17 cellular contexts compared by ENCODE assay signal in genomic region chr3:141115752-141116541, GRCh38.
A peak's percentile ranks its signal among the peaks of the same experiment; 100 is the strongest.
DNase-seq lines count a peak whose midpoint lies in the region; ATAC-seq, FAIRE-seq and TF ChIP-seq lines count a peak whose summit lies in the region.
"Had no signal": no experiment of that assay in that cellular context is flagged by ENCODE, and none has a peak within 500 bp of the region (broad histone marks: within the 10 kb centered on the region; RNA-seq: fewer than 3 reads in every experiment).

No MANE protein-coding gene starts in this region.

- H3K4me1 ChIP-seq in right lobe of liver, result no peaks in the 10 kb centered on the region
- no peaks in the 10 kb centered on the region for H3K4me1 ChIP-seq in HepG2 (ENCODE audit: insufficient read depth, low read length)
- no peaks in the 10 kb centered on the region for H3K4me1 ChIP-seq in sigmoid colon
- H3K4me1 ChIP-seq in aorta (ENCODE audit: control insufficient read depth in 1 of 2, insufficient read depth in 2 of 2, low read length in 2 of 2), result no peaks in the 10 kb centered on the region

- H3K9me3 ChIP-seq in right lobe of liver, result no peaks in the 10 kb centered on the region
- H3K9me3 ChIP-seq in HepG2 (ENCODE audit: low read length), result no peaks in the 10 kb centered on the region
- H3K9me3 ChIP-seq in sigmoid colon, result peaks cover 0 to 2% (median 0%) of the 10 kb centered on the region in 4 donors
- no peaks in the 10 kb centered on the region for H3K9me3 ChIP-seq in aorta (ENCODE audit: control insufficient read depth, low read length)

- TF ChIP-seq CTCF in right lobe of liver (IDR thresholded peaks at IDR 0.05), result no peak
- TF ChIP-seq CTCF in HepG2 (CRISPR knock-in tag; IDR thresholded peaks at IDR 0.05), result no peak
- no peak for TF ChIP-seq CTCF in sigmoid colon (IDR thresholded peaks at IDR 0.05)

- H3K9ac ChIP-seq in HepG2 (ENCODE audit: insufficient read depth, low read depth, low read length), result no peak overlapping the region

- TF ChIP-seq POLR2A in right lobe of liver (IDR thresholded peaks at IDR 0.05) (no peak), HepG2 (IDR thresholded peaks at IDR 0.05; ENCODE audit: insufficient read depth in 1 of 2, low read depth in 2 of 2, low read length in 2 of 2) (no peak), sigmoid colon (IDR thresholded peaks at IDR 0.05) (no peak)

- no peak overlapping the region for H2AFZ ChIP-seq in HepG2 (ENCODE audit: low read length)

- no peaks in the 10 kb centered on the region for H4K20me1 ChIP-seq in HepG2 (ENCODE audit: insufficient read depth, low read length)

- H3K4me2 ChIP-seq in HepG2 (ENCODE audit: low read depth, low read length), result no peak overlapping the region

- peak in 3 of 4 donors; percentile 22 to 52 (median 30) for ATAC-seq in right lobe of liver
- no peak for ATAC-seq in HepG2
- peak; percentile 92 for ATAC-seq in aorta (ENCODE audit: low FRiP score)
- no peak for ATAC-seq in left lobe of liver
- ATAC-seq: stimulated activated naive CD8-positive, alpha-beta T cell treated with anti-CD3 and anti-CD28 coated beads, Interleukin-15, amount 100 ng/mL, for 72 hours had no signal

- no peak for TF ChIP-seq RAD21 in HepG2 (CRISPR knock-in tag; IDR thresholded peaks at IDR 0.05)

- POLR2A ChIA-PET in HepG2 (lab: Yijun Ruan, JAX), result no interaction called here

- TF ChIP-seq EP300 in HepG2 (IDR thresholded peaks at IDR 0.05; ENCODE audit: low read depth in 2 of 2, low read length in 2 of 2) (no peak), HepG2 (CRISPR knock-in tag; IDR thresholded peaks at IDR 0.05; ENCODE audit: borderline replicate concordance) (no peak), sigmoid colon (IDR thresholded peaks at IDR 0.05) (no peak)

- H3K27ac ChIP-seq in right lobe of liver, result peak overlapping the region in 1 of 3 donors; percentile 6
- H3K27ac ChIP-seq in HepG2 (ENCODE audit: extremely low read length, insufficient read depth, low read length), result no peak overlapping the region
- peak overlapping the region; percentile 46 to 59 (median 52) for H3K27ac ChIP-seq in sigmoid colon
- no peak overlapping the region for H3K27ac ChIP-seq in aorta (ENCODE audit: low read depth in 1 of 2, low read length in 2 of 2)
- H3K27ac ChIP-seq: brain microvascular endothelial cell had no signal

- H3K4me3 ChIP-seq in right lobe of liver (no peak overlapping the region), HepG2 (replicated peaks in 1 of 3; ENCODE audit: insufficient read depth in 1 of 3, low read depth in 2 of 3, low read length in 3 of 3) (no peak overlapping the region), sigmoid colon (no peak overlapping the region), aorta (ENCODE audit: low read length in 2 of 2) (no peak overlapping the region)

- no peaks in the 10 kb centered on the region for H3K36me3 ChIP-seq in right lobe of liver
- H3K36me3 ChIP-seq in HepG2 (replicated peaks in 1 of 2; ENCODE audit: control insufficient read depth in 1 of 2, insufficient read depth in 2 of 2, low read length in 2 of 2), result no peaks in the 10 kb centered on the region
- H3K36me3 ChIP-seq in sigmoid colon, result no peaks in the 10 kb centered on the region
- no peaks in the 10 kb centered on the region for H3K36me3 ChIP-seq in aorta (ENCODE audit: control insufficient read depth in 1 of 2, insufficient read depth in 2 of 2, low read length in 1 of 2)
- H3K36me3 ChIP-seq: brain microvascular endothelial cell had no signal

- no TSS peak for BruUV-seq in HepG2 (replicated peaks; lab: Mats Ljungman, UMichigan)

- WGBS in right lobe of liver (ENCODE audit: insufficient coverage, low coverage, low lambda C conversion rate, missing lambda C conversion rate), result 21% methylated on average over 2 of the region's 3 CpGs
- WGBS in HepG2 (ENCODE audit: low lambda C conversion rate), result 17% methylated on average over 3 of the region's 3 CpGs
- 38 to 54% methylated on average over 3 of the region's 3 CpGs for WGBS in sigmoid colon, 2 donors
- 10 to 17% methylated on average over 3 of the region's 3 CpGs for WGBS in aorta, 2 donors

- H3K79me2 ChIP-seq in HepG2 (ENCODE audit: insufficient read depth, low read length), result no peaks in the 10 kb centered on the region

- CTCF ChIA-PET in HepG2 (lab: Yijun Ruan, JAX; ENCODE audit: low intra/inter-chr PET ratio, low total read pairs), result no interaction called here

- H3K27me3 ChIP-seq in right lobe of liver (no peaks in the 10 kb centered on the region), HepG2 (ENCODE audit: control insufficient read depth in 1 of 2, insufficient read depth in 2 of 2, low read length in 2 of 2) (no peaks in the 10 kb centered on the region; a peak in 1 of 5 replicates), sigmoid colon (no peaks in the 10 kb centered on the region), aorta (ENCODE audit: control insufficient read depth in 1 of 2, insufficient read depth in 2 of 2, low read length in 1 of 2) (no peaks in the 10 kb centered on the region)
- H3K27me3 ChIP-seq: brain microvascular endothelial cell had no signal

- in situ Hi-C loops in HepG2 (cut with HindIII; ENCODE audit: extremely low pct_ligation_motif_present, low pct_unique_long_range_greater_than_20kb), result no loop called here

- no peak for FAIRE-seq in HepG2 (lab: Jason Lieb, UNC)
- FAIRE-seq: A204.1 had no signal

- intact Hi-C loops in right lobe of liver (cut with DNase I) (no loop called here), HepG2 (cut with micrococcal nuclease; ENCODE audit: unreplicated experiment) (no loop called here), sigmoid colon (cut with DNase I) (no loop called here), aorta (cut with DNase I) (no loop called here)

- DNase-seq in right lobe of liver (no peak), HepG2 (ENCODE audit: low spot score) (no peak), left kidney (ENCODE audit: low read depth, low spot score) (peak; percentile 85), sigmoid colon (peak; percentile 77), aorta (no peak), dedifferentiated amniotic fluid mesenchymal stem cell (ENCODE audit: extremely low spot score) (no peak), left lobe of liver (ENCODE audit: low spot score) (no peak), GOT3 (lab: John Stamatoyannopoulos, UW) (no peak)
- DNase-seq: activated gamma-delta T cell; brain microvascular endothelial cell; COR-L47; hippocampal formation; midbrain; MM.1S; posterior cingulate gyrus; stimulated activated naive CD8-positive, alpha-beta T cell treated with anti-CD3 and anti-CD28 coated beads, Interleukin-15, amount 100 ng/mL, for 72 hours had no signal

TF ChIP-seq in HepG2, 621 proteins besides CTCF, POLR2A, EP300 and RAD21:
- no peak for TF ChIP-seq FOSL2 (CRISPR knock-in tag; IDR thresholded peaks at IDR 0.05)
- no peak for TF ChIP-seq GMEB2 (CRISPR knock-in tag; IDR thresholded peaks at IDR 0.05; ENCODE audit: low read depth)
TF ChIP-seq in HepG2: peak in this region for 0.

Comparison
In these comparisons a context has a peak if more than half of its experiments do, and no peak if none do; other contexts are left out.
1. ATAC-seq: peak in right lobe of liver (3 of 4) and aorta (single experiment); none in HepG2 (single experiment) and left lobe of liver (single experiment).
2. DNase-seq: peak in left kidney (single experiment) and sigmoid colon (single experiment); none in right lobe of liver (0 of 3), HepG2 (single experiment), aorta (0 of 2), dedifferentiated amniotic fluid mesenchymal stem cell (single experiment), left lobe of liver (single experiment) and GOT3 (single experiment).
3. H3K27ac ChIP-seq: peak in sigmoid colon (4 of 4); none in HepG2 (single experiment) and aorta (0 of 2).